ENCODE assay signal across 24 cellular contexts in the genomic region with DNA sequence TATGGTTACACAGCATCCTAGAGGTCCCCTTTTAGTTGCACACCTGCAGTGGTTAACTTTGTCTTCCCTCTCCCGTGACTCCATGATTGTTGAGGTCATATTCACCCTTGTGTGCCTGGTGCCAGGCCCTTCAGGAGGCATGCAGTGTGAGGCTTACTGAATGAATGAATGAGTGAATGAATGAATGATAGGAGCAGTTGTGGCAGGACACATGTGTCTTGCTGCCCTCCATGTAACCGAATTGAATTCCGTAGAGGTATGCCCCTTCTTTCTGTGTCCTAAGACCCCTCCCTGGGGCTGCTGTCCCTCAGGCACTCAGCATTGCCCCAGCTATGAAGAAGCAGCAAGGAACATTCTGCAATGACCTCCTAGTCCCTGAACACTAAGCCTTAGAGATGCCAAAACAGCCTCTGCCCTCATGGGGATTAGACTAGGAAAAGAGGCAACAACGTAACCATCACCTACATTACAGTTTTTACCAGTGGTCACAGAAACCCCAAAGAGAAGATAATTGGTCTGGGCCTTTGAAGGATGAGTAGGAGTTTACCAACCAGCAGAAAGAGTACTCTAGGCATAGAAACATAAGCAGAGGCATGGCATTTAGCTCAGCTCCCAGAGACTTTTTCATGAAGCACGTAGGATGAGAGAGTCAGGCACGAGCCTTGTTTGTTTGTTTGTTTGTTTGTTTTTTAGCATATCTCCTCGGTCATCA. TPM values are rescaled to one million over a fixed set of nuclear protein-coding genes. Genes with fewer than 3 reads are reported as not detected.
DNase-seq lines count a peak whose midpoint lies in the region; ATAC-seq, FAIRE-seq and TF ChIP-seq lines count a peak whose summit lies in the region.
"Had no signal": no experiment of that assay in that cellular context is flagged by ENCODE, and none has a peak within 500 bp of the region (broad histone marks: within the 10 kb centered on the region; RNA-seq: fewer than 3 reads in every experiment).

No MANE protein-coding gene starts in this region.

- no peaks in the 10 kb centered on the region for H4K20me1 ChIP-seq in SK-N-SH (ENCODE audit: insufficient read depth)
- H4K20me1 ChIP-seq in K562 (replicated peaks; ENCODE audit: control insufficient read depth, insufficient read depth, low read length), result no peaks in the 10 kb centered on the region; the same call in 1 of the 2 replicates

- intact Hi-C loops in K562 (cut with micrococcal nuclease), result no loop called here

- in situ Hi-C loops in K562 (cut with MboI), result no loop called here

- no peak overlapping the region for H3K27ac ChIP-seq in SK-N-SH (ENCODE audit: low read depth in 2 of 2, low read length in 1 of 2)
- H3K27ac ChIP-seq in HEK293 (ENCODE audit: extremely low read depth, low read depth, low read length), result no peak overlapping the region
- H3K27ac ChIP-seq in K562 (ENCODE audit: extremely low read depth, low read depth, low read length), result no peak overlapping the region
- H3K27ac ChIP-seq: 22Rv1, A549, C4-2B, HL-60 had no signal

- H3K4me1 ChIP-seq in SK-N-SH (ENCODE audit: control insufficient read depth in 1 of 2, insufficient read depth in 2 of 2, low read depth in 1 of 2, low read length in 1 of 2), result no peaks in the 10 kb centered on the region
- H3K4me1 ChIP-seq in HEK293 (ENCODE audit: control insufficient read depth, insufficient read depth, low read length), result no peaks in the 10 kb centered on the region
- H3K4me1 ChIP-seq in K562 (replicated peaks in 1 of 2; ENCODE audit: control insufficient read depth in 2 of 2, insufficient read depth in 2 of 2, low read length in 2 of 2), result no peaks in the 10 kb centered on the region; a peak in 2 of 5 replicates
- H3K4me1 ChIP-seq in iPS-15b (ENCODE audit: control insufficient read depth, insufficient read depth, low read length), result no peaks in the 10 kb centered on the region
- H3K4me1 ChIP-seq: A549 had no signal

- no peaks in the 10 kb centered on the region for H3K9me2 ChIP-seq in SK-N-SH

- H3K36me3 ChIP-seq in SK-N-SH (replicated peaks in 1 of 2; ENCODE audit: control insufficient read depth in 1 of 2, insufficient read depth in 2 of 2, low read length in 1 of 2), result peaks cover 4 to 93% of the 10 kb centered on the region in 2 experiments
- H3K36me3 ChIP-seq in HEK293 (ENCODE audit: control insufficient read depth in 2 of 2, insufficient read depth in 1 of 2, low read length in 2 of 2), result peaks cover 4 to 96% of the 10 kb centered on the region in 2 experiments; a peak in 1 of 3 replicates
- H3K36me3 ChIP-seq in K562 (ENCODE audit: control insufficient read depth, insufficient read depth, low read length), result peaks cover 94% of the 10 kb centered on the region; the same call in 2 of the 3 replicates
- peaks cover 44% of the 10 kb centered on the region for H3K36me3 ChIP-seq in iPS-15b (ENCODE audit: control insufficient read depth, insufficient read depth, low read length)

- no TSS peak for BruUV-seq in K562 (replicated peaks; lab: Mats Ljungman, UMichigan)

- H3K27me3 ChIP-seq in SK-N-SH (ENCODE audit: insufficient read depth) (no peaks in the 10 kb centered on the region), K562 (ENCODE audit: control insufficient read depth in 2 of 2, insufficient read depth in 2 of 2, low read length in 2 of 2) (no peaks in the 10 kb centered on the region), iPS-15b (ENCODE audit: control insufficient read depth, insufficient read depth, low read length) (no peaks in the 10 kb centered on the region)

- 98% methylated on average over 7 of the region's 7 CpGs for whole genome bisulfite sequencing in SK-N-SH (ENCODE audit: low lambda C conversion rate)
- 91% methylated on average over 7 of the region's 7 CpGs for WGBS in K562 (ENCODE audit: insufficient coverage, low coverage, missing lambda C conversion rate)

- TF ChIP-seq POLR2A in K562 (conservative IDR thresholded peaks at IDR 0.05), result no peak
- no peak for TF ChIP-seq POLR2A in GM12892 (IDR thresholded peaks at IDR 0.05; ENCODE audit: low read depth, low read length)

- CTCF ChIA-PET in SK-N-SH (lab: Yijun Ruan, JAX), result interaction anchor here (0.7 to 1.4 kb wide), 3 partner anchors 8 to 328 kb away, joined by 3 read pairs; no protein-coding TSS in a partner anchor
- CTCF ChIA-PET in HEK293 (lab: Yijun Ruan, JAX), result no interaction called here
- CTCF ChIA-PET in K562 (lab: Yijun Ruan, JAX; ENCODE audit: low intra/inter-chr PET ratio), result no interaction called here

- POLR2A ChIA-PET in SK-N-SH (lab: Yijun Ruan, JAX) (no interaction called here), HEK293 (lab: Yijun Ruan, JAX) (no interaction called here), K562 (lab: Yijun Ruan, JAX) (interaction anchor here (0.6 to 0.7 kb wide), 2 partner anchors 10 to 78 kb away, joined by 3 to 5 read pairs; no protein-coding TSS in a partner anchor)

- no peak for TF ChIP-seq RAD21 in SK-N-SH (IDR thresholded peaks at IDR 0.05; ENCODE audit: low read length)
- no peak for TF ChIP-seq RAD21 in K562 (CRISPR knock-in tag; conservative IDR thresholded peaks at IDR 0.05 in 1 of 2, IDR thresholded peaks at IDR 0.05 in 1 of 2)

- ATAC-seq in SK-N-SH treated with all-trans-retinoic acid at 6 μM for 48 hours (no peak), K562 (no peak), HG03378 (IDR thresholded peaks at IDR 0.05; ENCODE audit: unreplicated experiment) (no peak)
- ATAC-seq: A549, GM23338 had no signal

- H3K79me2 ChIP-seq in SK-N-SH (ENCODE audit: insufficient read depth), result no peaks in the 10 kb centered on the region
- H3K79me2 ChIP-seq in K562 (ENCODE audit: control insufficient read depth, insufficient read depth, low read length), result no peaks in the 10 kb centered on the region

- no peak for TF ChIP-seq EP300 in SK-N-SH (IDR thresholded peaks at IDR 0.05; ENCODE audit: borderline replicate concordance in 1 of 2, low read depth in 1 of 2, low read length in 1 of 2)
- no peak for TF ChIP-seq EP300 in K562 (IDR thresholded peaks at IDR 0.05; ENCODE audit: low read length)

- H3K4me3 ChIP-seq in SK-N-SH (ENCODE audit: low read depth in 2 of 2, low read length in 1 of 2) (no peak overlapping the region), HEK293 (ENCODE audit: low read depth, low read length) (no peak overlapping the region), K562 (no peak overlapping the region), iPS-15b (ENCODE audit: low read depth, low read length) (no peak overlapping the region)
- H3K4me3 ChIP-seq: A549, GM23338 had no signal

- H3F3A ChIP-seq in SK-N-SH (replicated peaks; ENCODE audit: insufficient read depth), result no peaks in the 10 kb centered on the region

- TF ChIP-seq CTCF in SK-N-SH (IDR thresholded peaks at IDR 0.05) (no peak), HEK293 (tag by site-specific recombination; IDR thresholded peaks at IDR 0.05) (no peak), K562 (IDR thresholded peaks at IDR 0.05 in 2 of 3, conservative IDR thresholded peaks at IDR 0.05 in 1 of 3; ENCODE audit: insufficient read depth in 2 of 3, low read depth in 1 of 3, low read length in 3 of 3) (no peak)

- no peaks in the 10 kb centered on the region for H3K9me3 ChIP-seq in SK-N-SH
- no peaks in the 10 kb centered on the region for H3K9me3 ChIP-seq in HEK293 (ENCODE audit: control insufficient read depth, insufficient read depth, low read depth, low read length)
- no peaks in the 10 kb centered on the region for H3K9me3 ChIP-seq in K562 (replicated peaks; ENCODE audit: control insufficient read depth, insufficient read depth, low read depth, low read length)
- H3K9me3 ChIP-seq in iPS-15b (ENCODE audit: control insufficient read depth, insufficient read depth, low read length), result no peaks in the 10 kb centered on the region
- H3K9me3 ChIP-seq: A549, Caco-2 had no signal

- H3K9ac ChIP-seq in SK-N-SH (no peak overlapping the region), K562 (ENCODE audit: insufficient read depth in 1 of 2, low read depth in 2 of 2, low read length in 2 of 2) (no peak overlapping the region), iPS-15b (ENCODE audit: low read depth, low read length) (peak overlapping the region; percentile 47)

- no peak overlapping the region for H3K4me2 ChIP-seq in SK-N-SH
- H3K4me2 ChIP-seq in K562 (ENCODE audit: insufficient read depth, low read length), result no peak overlapping the region
- H3K4me2 ChIP-seq: A549, GM23338 had no signal

- FAIRE-seq in K562 (lab: Jason Lieb, UNC), result no peak
- FAIRE-seq in GM12892 (lab: Jason Lieb, UNC), result no peak
- FAIRE-seq: A549, D721Med, G401.6, H54 had no signal

- H3K9me1 ChIP-seq in K562 (ENCODE audit: control insufficient read depth, insufficient read depth, low read length), result no peaks in the 10 kb centered on the region

- H2AFZ ChIP-seq in SK-N-SH (ENCODE audit: low read depth), result no peak overlapping the region
- H2AFZ ChIP-seq in K562 (ENCODE audit: low read depth, low read length), result no peak overlapping the region
- H2AFZ ChIP-seq: GM23338 had no signal

- DNase-seq in SK-N-SH (no peak), K562 (ENCODE audit: extremely low read depth in 1 of 4, low spot score in 3 of 4) (no peak), mucosa of gallbladder (ENCODE audit: low spot score) (no peak), GM12892 (ENCODE audit: insufficient read length) (no peak)
- DNase-seq: AML-193; CD4-positive, alpha-beta T cell; HCEC 1CT; HFFc6; IMR-90 had no signal

RNA-seq across cellular contexts. Expression of a gene that starts 22.5 kb away (rescaled TPM):
- 0.03 and 0.06 TPM in 2 replicates for polyA plus RNA-seq in SK-N-SH (2012; rRNA removed)
- polyA plus RNA-seq in SK-N-SH (2012; cell fraction: cytosol; rRNA removed), result 0.12 and 0.13 TPM in 2 replicates
- polyA plus RNA-seq in SK-N-SH (2012; cell fraction: nucleus; rRNA removed), result 0.17 and 0.27 TPM in 2 replicates
- not detected in 2 replicates for total RNA-seq in K562 (2011; cell fraction: chromatin; rRNA removed; ENCODE audit: low replicate concordance)
- total RNA-seq in K562 (2011; cell fraction: nucleolus; rRNA removed), result not detected in 2 replicates
- total RNA-seq in K562 (2011; cell fraction: nucleoplasm; rRNA removed), result 0.46 TPM in 1 of 2 replicates, not detected in the other
- 0.49 TPM in 1 of 2 replicates, not detected in the other for total RNA-seq in K562 (2014; rRNA removed)
- total RNA-seq in K562 (2014; rRNA removed; fragmentation: Illumina TruSeq; extraction: Trizol), result 0.22 TPM in 1 of 2 replicates, not detected in the other
- 0.33 TPM in 1 of 2 replicates, not detected in the other for total RNA-seq in K562 (2015; rRNA removed; fragmentation: Illumina TruSeq; extraction: Trizol)
- total RNA-seq in K562 (2021), result not detected in 2 replicates
- 0.19 and 0.33 TPM in 2 replicates for polyA plus RNA-seq in K562 (2011; rRNA removed)
- 0.03 and 0.34 TPM in 2 replicates for polyA plus RNA-seq in K562 (2011; cell fraction: cytosol; rRNA removed)
- 0.33 and 0.48 TPM in 2 replicates for polyA plus RNA-seq in K562 (2011; cell fraction: nucleus; rRNA removed)
- polyA plus RNA-seq in K562 (2012), result 0.36 and 0.91 TPM in 2 replicates
- 0.51 TPM in 1 of 2 replicates, not detected in the other for polyA plus RNA-seq in K562 (2014; fragmentation: Illumina TruSeq; extraction: Trizol)
- polyA plus RNA-seq in K562 (2014; fragmentation: Nextera tagmentation; extraction: Ambion mirVana), result under 1 TPM; 0.25 to 0.56 TPM
- polyA plus RNA-seq in K562 (2014; rRNA removed), result 0.24 and 0.34 TPM in 2 replicates
- polyA minus RNA-seq in K562 (2011; rRNA and poly(A)+ RNA removed), result not detected in 2 replicates
- polyA minus RNA-seq in K562 (2011; cell fraction: cytosol; rRNA and poly(A)+ RNA removed), result not detected in 2 replicates
- not detected in 2 replicates for polyA minus RNA-seq in K562 (2011; cell fraction: nucleus; rRNA and poly(A)+ RNA removed)
- total RNA-seq in mucosa of gallbladder, result 0.37 TPM
- polyA plus RNA-seq in GM12892 (2012; ENCODE audit: missing spikeins), result not detected
- total RNA-seq: Caco-2, HFFc6, HT1080, IMR-90 had no signal
- polyA plus RNA-seq: BJ, IMR-90 had no signal

RNA-seq across cellular contexts. Expression of a gene that starts 31.9 kb away (rescaled TPM):
- polyA plus RNA-seq in SK-N-SH (2012; rRNA removed) (29.3 and 37.1 TPM in 2 replicates), K562 (2011; rRNA removed) (47.8 and 50.6 TPM in 2 replicates), K562 (2014; fragmentation: Illumina TruSeq; extraction: Trizol) (40.3 and 44.4 TPM in 2 replicates), K562 (2014; fragmentation: Nextera tagmentation; extraction: Ambion mirVana) (1 to 10 TPM; 8.2 to 9.9 TPM), K562 (2014; rRNA removed) (37.6 and 37.8 TPM in 2 replicates)
- 21.9 and 30.1 TPM in 2 replicates for polyA plus RNA-seq in SK-N-SH (2012; cell fraction: cytosol; rRNA removed)
- 28.4 and 39.4 TPM in 2 replicates for polyA plus RNA-seq in SK-N-SH (2012; cell fraction: nucleus; rRNA removed)
- total RNA-seq in K562 (2011; cell fraction: chromatin; rRNA removed; ENCODE audit: low replicate concordance), result 172 and 205 TPM in 2 replicates
- total RNA-seq in K562 (2011; cell fraction: nucleolus; rRNA removed), result 108 and 109 TPM in 2 replicates
- total RNA-seq in K562 (2011; cell fraction: nucleoplasm; rRNA removed), result 116 and 119 TPM in 2 replicates
- total RNA-seq in K562 (2014; rRNA removed) (32.4 and 35.3 TPM in 2 replicates), K562 (2014; rRNA removed; fragmentation: Illumina TruSeq; extraction: Trizol) (28.5 and 30.4 TPM in 2 replicates), K562 (2015; rRNA removed; fragmentation: Illumina TruSeq; extraction: Trizol) (32.0 and 33.3 TPM in 2 replicates), K562 (2021) (40.6 and 44.9 TPM in 2 replicates), mucosa of gallbladder (32.7 TPM)
- polyA plus RNA-seq in K562 (2011; cell fraction: cytosol; rRNA removed), result 48.0 and 51.9 TPM in 2 replicates
- polyA plus RNA-seq in K562 (2011; cell fraction: nucleus; rRNA removed), result 85.4 and 122 TPM in 2 replicates
- 45.5 and 57.8 TPM in 2 replicates for polyA plus RNA-seq in K562 (2012)
- polyA minus RNA-seq in K562 (2011; rRNA and poly(A)+ RNA removed), result 51.9 and 65.7 TPM in 2 replicates
- polyA minus RNA-seq in K562 (2011; cell fraction: cytosol; rRNA and poly(A)+ RNA removed), result 27.6 and 28.7 TPM in 2 replicates
- 28.7 and 48.8 TPM in 2 replicates for polyA minus RNA-seq in K562 (2011; cell fraction: nucleus; rRNA and poly(A)+ RNA removed)
- 29.5 TPM for polyA plus RNA-seq in GM12892 (2012; ENCODE audit: missing spikeins)

RNA-seq across cellular contexts. Expression of a gene that starts 50.4 kb away (rescaled TPM):
- polyA plus RNA-seq in SK-N-SH (2012; rRNA removed) (12.0 and 13.0 TPM in 2 replicates), K562 (2011; rRNA removed) (12.7 and 16.6 TPM in 2 replicates), K562 (2014; fragmentation: Illumina TruSeq; extraction: Trizol) (26.7 and 30.5 TPM in 2 replicates), K562 (2014; fragmentation: Nextera tagmentation; extraction: Ambion mirVana) (1 to 10 TPM; 1.1 to 1.4 TPM), K562 (2014; rRNA removed) (26.0 and 32.8 TPM in 2 replicates)
- 6.7 and 8.3 TPM in 2 replicates for polyA plus RNA-seq in SK-N-SH (2012; cell fraction: cytosol; rRNA removed)
- 30.8 and 38.8 TPM in 2 replicates for polyA plus RNA-seq in SK-N-SH (2012; cell fraction: nucleus; rRNA removed)
- 33.6 and 67.8 TPM in 2 replicates for total RNA-seq in K562 (2011; cell fraction: chromatin; rRNA removed; ENCODE audit: low replicate concordance)
- 33.7 and 49.2 TPM in 2 replicates for total RNA-seq in K562 (2011; cell fraction: nucleolus; rRNA removed)
- 26.6 and 32.0 TPM in 2 replicates for total RNA-seq in K562 (2011; cell fraction: nucleoplasm; rRNA removed)
- total RNA-seq in K562 (2014; rRNA removed) (29.9 and 38.9 TPM in 2 replicates), K562 (2014; rRNA removed; fragmentation: Illumina TruSeq; extraction: Trizol) (12.6 and 13.5 TPM in 2 replicates), K562 (2015; rRNA removed; fragmentation: Illumina TruSeq; extraction: Trizol) (23.5 and 25.5 TPM in 2 replicates), K562 (2021) (40.2 and 40.6 TPM in 2 replicates), mucosa of gallbladder (17.3 TPM)
- 12.3 and 19.3 TPM in 2 replicates for polyA plus RNA-seq in K562 (2011; cell fraction: cytosol; rRNA removed)
- 46.8 and 95.4 TPM in 2 replicates for polyA plus RNA-seq in K562 (2011; cell fraction: nucleus; rRNA removed)
- polyA plus RNA-seq in K562 (2012), result 23.7 and 24.3 TPM in 2 replicates
- polyA minus RNA-seq in K562 (2011; rRNA and poly(A)+ RNA removed), result 14.6 and 16.9 TPM in 2 replicates
- 15.2 and 22.2 TPM in 2 replicates for polyA minus RNA-seq in K562 (2011; cell fraction: cytosol; rRNA and poly(A)+ RNA removed)
- polyA minus RNA-seq in K562 (2011; cell fraction: nucleus; rRNA and poly(A)+ RNA removed), result 24.9 and 29.5 TPM in 2 replicates
- 6.1 TPM for polyA plus RNA-seq in GM12892 (2012; ENCODE audit: missing spikeins)
